In the genomic region with DNA sequence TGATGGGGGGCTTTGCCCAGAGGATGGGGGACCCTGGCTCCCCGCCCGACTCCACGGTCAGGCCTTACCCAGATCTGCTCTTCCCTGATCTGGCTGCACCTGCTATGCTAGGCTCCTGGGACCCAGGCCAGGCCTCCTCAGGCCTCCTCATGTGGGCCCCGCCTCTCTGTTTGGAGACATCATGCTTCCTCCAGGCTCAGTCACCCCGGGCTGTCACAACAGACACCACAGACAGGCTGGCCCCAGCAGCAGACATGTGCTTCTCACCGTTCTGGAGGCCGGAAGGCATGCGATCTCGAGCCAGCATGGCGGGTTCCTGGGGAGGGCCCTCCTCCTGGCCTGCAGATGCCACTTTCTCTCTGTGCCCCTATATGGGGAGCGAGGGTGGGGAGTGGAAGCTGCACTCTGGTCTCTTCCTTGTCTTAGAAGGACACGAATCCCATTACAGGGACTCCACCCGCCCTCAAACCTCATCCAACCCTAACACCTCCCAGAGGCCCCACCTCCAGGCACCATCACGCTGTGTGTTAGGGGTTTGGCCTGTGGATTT, we compare ENCODE assay signal across 11 cellular contexts. TPM values are rescaled to one million over a fixed set of nuclear protein-coding genes. Genes with fewer than 3 reads are reported as not detected.
DNase-seq lines count a peak whose midpoint lies in the region; ATAC-seq and TF ChIP-seq lines count a peak whose summit lies in the region.
"Had no signal": no experiment of that assay in that cellular context is flagged by ENCODE, and none has a peak within 500 bp of the region (broad histone marks: within the 10 kb centered on the region; RNA-seq: fewer than 3 reads in every experiment).

No MANE protein-coding gene starts in this region.

- no peak for ATAC-seq in SK-N-SH treated with all-trans-retinoic acid at 6 μM for 48 hours
- no peak for ATAC-seq in activated T-helper 17 cell treated with anti-CD3 and anti-CD28 coated beads, Interleukin-2, amount 50 U/mL, for 72 hours (replicated peaks)
- ATAC-seq: activated naive CD4-positive, alpha-beta T cell treated with anti-CD3 and anti-CD28 coated beads, Interleukin-2, amount 50 U/mL, for 72 hours had no signal

- no peaks in the 10 kb centered on the region for H3K27me3 Mint-ChIP-seq in activated T-helper 17 cell treated with anti-CD3 and anti-CD28 coated beads, Interleukin-2, amount 50 U/mL, for 72 hours
- H3K27me3 Mint-ChIP-seq in osteocyte (ENCODE audit: unreplicated experiment), result peaks cover 2% of the 10 kb centered on the region

- no peaks in the 10 kb centered on the region for H3K9me3 ChIP-seq in SK-N-SH

- TF ChIP-seq CTCF in SK-N-SH (IDR thresholded peaks at IDR 0.05) (no peak), GM10266 (IDR thresholded peaks at IDR 0.05; ENCODE audit: control insufficient read depth, insufficient read depth, low read depth, missing control alignments) (no peak), osteocyte (IDR thresholded peaks at IDR 0.05) (no peak)

- no peaks in the 10 kb centered on the region for H3K36me3 Mint-ChIP-seq in activated T-helper 17 cell treated with anti-CD3 and anti-CD28 coated beads, Interleukin-2, amount 50 U/mL, for 72 hours (ENCODE audit: low read depth)
- no peaks in the 10 kb centered on the region for H3K36me3 Mint-ChIP-seq in osteocyte (ENCODE audit: unreplicated experiment)

- POLR2A ChIA-PET in SK-N-SH (lab: Yijun Ruan, JAX), result no interaction called here

- H3K79me2 ChIP-seq in SK-N-SH (ENCODE audit: insufficient read depth), result no peaks in the 10 kb centered on the region

- peaks cover 0 to 19% of the 10 kb centered on the region in 2 experiments; a peak in 1 of 4 replicates for H3K4me1 ChIP-seq in SK-N-SH (ENCODE audit: control insufficient read depth in 1 of 2, insufficient read depth in 2 of 2, low read depth in 1 of 2, low read length in 1 of 2)

- no peak for TF ChIP-seq RAD21 in SK-N-SH (IDR thresholded peaks at IDR 0.05; ENCODE audit: low read length)

- no peaks in the 10 kb centered on the region for H3K9me3 Mint-ChIP-seq in activated T-helper 17 cell treated with anti-CD3 and anti-CD28 coated beads, Interleukin-2, amount 50 U/mL, for 72 hours
- no peaks in the 10 kb centered on the region for H3K9me3 Mint-ChIP-seq in osteocyte (ENCODE audit: unreplicated experiment)

- intact Hi-C loops in posterior vena cava (cut with DNase I), result no loop called here

- no peak overlapping the region for H3K4me2 ChIP-seq in SK-N-SH

- WGBS in SK-N-SH (ENCODE audit: low lambda C conversion rate), result 85% methylated on average over 5 of the region's 14 CpGs

- in situ Hi-C loops in KBM-7 (cut with MboI; ENCODE audit: low pct_unique_long_range_greater_than_20kb, low sequenced_read_pairs), result no loop called here

- no peaks in the 10 kb centered on the region for H3K9me2 ChIP-seq in SK-N-SH

- no peak overlapping the region for H3K9ac ChIP-seq in SK-N-SH

- H3K4me1 Mint-ChIP-seq in activated T-helper 17 cell treated with anti-CD3 and anti-CD28 coated beads, Interleukin-2, amount 50 U/mL, for 72 hours, result no peaks in the 10 kb centered on the region
- no peaks in the 10 kb centered on the region for H3K4me1 Mint-ChIP-seq in osteocyte (ENCODE audit: unreplicated experiment)

- no peak overlapping the region for H3K4me3 Mint-ChIP-seq in activated T-helper 17 cell treated with anti-CD3 and anti-CD28 coated beads, Interleukin-2, amount 50 U/mL, for 72 hours
- H3K4me3 Mint-ChIP-seq in osteocyte (ENCODE audit: unreplicated experiment), result no peak overlapping the region
- H3K4me3 Mint-ChIP-seq: nephron had no signal

- H2AFZ ChIP-seq in SK-N-SH (ENCODE audit: low read depth), result no peak overlapping the region

- H4K20me1 ChIP-seq in SK-N-SH (ENCODE audit: insufficient read depth), result no peaks in the 10 kb centered on the region

- TF ChIP-seq EP300 in SK-N-SH (IDR thresholded peaks at IDR 0.05; ENCODE audit: borderline replicate concordance in 1 of 2, low read depth in 1 of 2, low read length in 1 of 2), result no peak

- peak overlapping the region; percentile 15 for H3K27ac Mint-ChIP-seq in activated T-helper 17 cell treated with anti-CD3 and anti-CD28 coated beads, Interleukin-2, amount 50 U/mL, for 72 hours
- H3K27ac Mint-ChIP-seq in osteocyte (ENCODE audit: unreplicated experiment), result no peak overlapping the region
- H3K27ac Mint-ChIP-seq: activated naive CD4-positive, alpha-beta T cell treated with anti-CD3 and anti-CD28 coated beads, Interleukin-2, amount 50 U/mL, for 72 hours had no signal

- DNase-seq in SK-N-SH, result peak; percentile 47
- DNase-seq in GM10266 (ENCODE audit: extremely low spot score), result peak; percentile 13
- peak; percentile 77 for DNase-seq in posterior vena cava (ENCODE audit: low spot score)
- no peak for DNase-seq in stimulated activated CD4-positive, alpha-beta T cell treated with anti-CD3 and anti-CD28 coated beads, Interleukin-12 subunit alpha, Interleukin-12 subunit beta, amount 100 ng/mL, for 4 hours
- DNase-seq in osteocyte (ENCODE audit: extremely low spot score, unreplicated experiment), result no peak
- no peak for DNase-seq in KBM-7
- DNase-seq: SW 1271 had no signal

- no peaks in the 10 kb centered on the region for H3F3A ChIP-seq in SK-N-SH (replicated peaks; ENCODE audit: insufficient read depth)

- H3K27me3 ChIP-seq in SK-N-SH (ENCODE audit: insufficient read depth), result no peaks in the 10 kb centered on the region

- H3K4me3 ChIP-seq in SK-N-SH (ENCODE audit: low read depth in 2 of 2, low read length in 1 of 2), result no peak overlapping the region

- H3K27ac ChIP-seq in SK-N-SH (ENCODE audit: low read depth in 2 of 2, low read length in 1 of 2), result no peak overlapping the region

- H3K36me3 ChIP-seq in SK-N-SH (replicated peaks in 1 of 2; ENCODE audit: control insufficient read depth in 1 of 2, insufficient read depth in 2 of 2, low read length in 1 of 2), result no peaks in the 10 kb centered on the region

- CTCF ChIA-PET in SK-N-SH (lab: Yijun Ruan, JAX), result interaction anchor here (0.6 kb wide), 1 partner anchor 52 kb away, joined by 6 read pairs; no protein-coding TSS in a partner anchor

TF ChIP-seq in SK-N-SH, 30 proteins besides CTCF, POLR2A, EP300 and RAD21:
- peak; percentile 66; the same call in 1 of the 2 replicates for TF ChIP-seq MXI1 (IDR thresholded peaks at IDR 0.05; ENCODE audit: low read depth, low read length)
- TF ChIP-seq NRF1 (IDR thresholded peaks at IDR 0.05; ENCODE audit: low read depth, low read length), result no peak

TF ChIP-seq in SK-N-SH treated with all-trans-retinoic acid at 6 μM for 48 hours, 23 proteins besides CTCF, POLR2A, EP300 and RAD21 (continues in another document):
- TF ChIP-seq, protein P1, sequence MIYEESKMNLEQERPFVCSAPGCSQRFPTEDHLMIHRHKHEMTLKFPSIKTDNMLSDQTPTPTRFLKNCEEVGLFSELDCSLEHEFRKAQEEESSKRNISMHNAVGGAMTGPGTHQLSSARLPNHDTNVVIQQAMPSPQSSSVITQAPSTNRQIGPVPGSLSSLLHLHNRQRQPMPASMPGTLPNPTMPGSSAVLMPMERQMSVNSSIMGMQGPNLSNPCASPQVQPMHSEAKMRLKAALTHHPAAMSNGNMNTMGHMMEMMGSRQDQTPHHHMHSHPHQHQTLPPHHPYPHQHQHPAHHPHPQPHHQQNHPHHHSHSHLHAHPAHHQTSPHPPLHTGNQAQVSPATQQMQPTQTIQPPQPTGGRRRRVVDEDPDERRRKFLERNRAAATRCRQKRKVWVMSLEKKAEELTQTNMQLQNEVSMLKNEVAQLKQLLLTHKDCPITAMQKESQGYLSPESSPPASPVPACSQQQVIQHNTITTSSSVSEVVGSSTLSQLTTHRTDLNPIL (CRISPR knock-in tag; IDR thresholded peaks at IDR 0.05; ENCODE audit: low read depth), result no peak
- TF ChIP-seq OSR1 (CRISPR knock-in tag; IDR thresholded peaks at IDR 0.05) (no peak), ISL1 (CRISPR knock-in tag; IDR thresholded peaks at IDR 0.05) (no peak), GLIS3 (CRISPR knock-in tag; IDR thresholded peaks at IDR 0.05) (no peak), ZC3H10 (CRISPR knock-in tag; IDR thresholded peaks at IDR 0.05) (no peak), SNAI2 (CRISPR knock-in tag; IDR thresholded peaks at IDR 0.05) (no peak), BACH2 (CRISPR knock-in tag; IDR thresholded peaks at IDR 0.05; ENCODE audit: borderline replicate concordance) (no peak), RARB (CRISPR knock-in tag; IDR thresholded peaks at IDR 0.05) (no peak), TCF4 (CRISPR knock-in tag; IDR thresholded peaks at IDR 0.05; ENCODE audit: borderline replicate concordance) (no peak), ZNF70 (CRISPR knock-in tag; IDR thresholded peaks at IDR 0.05) (no peak), TOX (CRISPR knock-in tag; IDR thresholded peaks at IDR 0.05; ENCODE audit: borderline replicate concordance) (no peak), CSDC2 (CRISPR knock-in tag; IDR thresholded peaks at IDR 0.05) (no peak), ZFP30 (CRISPR knock-in tag; IDR thresholded peaks at IDR 0.05) (no peak), ZNF565 (CRISPR knock-in tag; conservative IDR thresholded peaks at IDR 0.05; ENCODE audit: low read depth) (no peak), ZFP3 (CRISPR knock-in tag; IDR thresholded peaks at IDR 0.05) (no peak)
- TF ChIP-seq, protein P2, sequence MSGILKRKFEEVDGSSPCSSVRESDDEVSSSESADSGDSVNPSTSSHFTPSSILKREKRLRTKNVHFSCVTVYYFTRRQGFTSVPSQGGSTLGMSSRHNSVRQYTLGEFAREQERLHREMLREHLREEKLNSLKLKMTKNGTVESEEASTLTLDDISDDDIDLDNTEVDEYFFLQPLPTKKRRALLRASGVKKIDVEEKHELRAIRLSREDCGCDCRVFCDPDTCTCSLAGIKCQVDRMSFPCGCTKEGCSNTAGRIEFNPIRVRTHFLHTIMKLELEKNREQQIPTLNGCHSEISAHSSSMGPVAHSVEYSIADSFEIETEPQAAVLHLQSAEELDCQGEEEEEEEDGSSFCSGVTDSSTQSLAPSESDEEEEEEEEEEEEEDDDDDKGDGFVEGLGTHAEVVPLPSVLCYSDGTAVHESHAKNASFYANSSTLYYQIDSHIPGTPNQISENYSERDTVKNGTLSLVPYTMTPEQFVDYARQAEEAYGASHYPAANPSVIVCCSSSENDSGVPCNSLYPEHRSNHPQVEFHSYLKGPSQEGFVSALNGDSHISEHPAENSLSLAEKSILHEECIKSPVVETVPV (CRISPR knock-in tag; IDR thresholded peaks at IDR 0.05), result no peak

RNA-seq across cellular contexts. Expression of a gene that starts 10.8 kb away (rescaled TPM):
- polyA plus RNA-seq in SK-N-SH (2012; rRNA removed), result 0.05 TPM in 1 of 2 replicates, not detected in the other
- 0.03 and 0.07 TPM in 2 replicates for polyA plus RNA-seq in SK-N-SH (2012; cell fraction: cytosol; rRNA removed)
- 0.54 and 0.62 TPM in 2 replicates for polyA plus RNA-seq in SK-N-SH (2012; cell fraction: nucleus; rRNA removed)
- total RNA-seq in activated T-helper 17 cell treated with anti-CD3 and anti-CD28 coated beads, Interleukin-2, amount 50 U/mL, for 72 hours, result 1 to 10 TPM; 1.1 to 9.8 TPM
- total RNA-seq in posterior vena cava, result under 1 TPM in 1 of 2 donors, not detected in 1; 0.38 TPM
- total RNA-seq in osteocyte, result not detected in 2 replicates

RNA-seq across cellular contexts. Expression of a gene that starts 21.5 kb away (rescaled TPM):
- polyA plus RNA-seq in SK-N-SH (2012; rRNA removed), result 0.10 and 0.15 TPM in 2 replicates
- 0.04 TPM in 1 of 2 replicates, not detected in the other for polyA plus RNA-seq in SK-N-SH (2012; cell fraction: cytosol; rRNA removed)
- polyA plus RNA-seq in SK-N-SH (2012; cell fraction: nucleus; rRNA removed), result 0.74 and 1.0 TPM in 2 replicates
- total RNA-seq in activated T-helper 17 cell treated with anti-CD3 and anti-CD28 coated beads, Interleukin-2, amount 50 U/mL, for 72 hours, result 1 to 10 TPM in 1 of 2 donors, under 1 TPM in 1; 0.35 to 4.1 TPM
- not detected for total RNA-seq in posterior vena cava
- total RNA-seq in osteocyte, result 0.48 TPM in 1 of 2 replicates, not detected in the other

Comparison
In these comparisons a context has a peak if more than half of its experiments do, and no peak if none do; other contexts are left out.
1. DNase-seq: peak in SK-N-SH (single experiment), GM10266 (single experiment) and posterior vena cava (single experiment); none in stimulated activated CD4-positive, alpha-beta T cell treated with anti-CD3 and anti-CD28 coated beads, Interleukin-12 subunit alpha, Interleukin-12 subunit beta, amount 100 ng/mL, for 4 hours (single experiment), osteocyte (single experiment) and KBM-7 (single experiment).